In genomic region chr3:15361494-15362214, GRCh38 we compare ENCODE assay signal across 8 cellular contexts. TPM values are rescaled to one million over a fixed set of nuclear protein-coding genes. Genes with fewer than 3 reads are reported as not detected.
A peak's percentile ranks its signal among the peaks of the same experiment; 100 is the strongest.
DNase-seq lines count a peak whose midpoint lies in the region; ATAC-seq and TF ChIP-seq lines count a peak whose summit lies in the region.

No MANE protein-coding gene starts in this region.

- POLR2A ChIA-PET in RWPE1 (lab: Yijun Ruan, JAX; ENCODE audit: low non-redundant PET) = no interaction called here

- H3K36me3 Mint-ChIP-seq in IgD-negative memory B cell = no peaks in the 10 kb centered on the region

- H3K27me3 ChIP-seq in aorta (ENCODE audit: control insufficient read depth in 1 of 2, insufficient read depth in 2 of 2, low read length in 1 of 2) = no peaks in the 10 kb centered on the region

- no peaks in the 10 kb centered on the region for H3K9me3 Mint-ChIP-seq in IgD-negative memory B cell

- TF ChIP-seq CTCF in GM12864 (IDR thresholded peaks at IDR 0.05; ENCODE audit: low read depth, low read length, missing control alignments) (no peak), RWPE1 (conservative IDR thresholded peaks at IDR 0.05; ENCODE audit: low read depth) (no peak)

- 67 to 75% methylated on average over 11 of the region's 11 CpGs for WGBS in aorta, 2 donors

- peaks cover 36 to 38% (median 37%) of the 10 kb centered on the region in 3 donors for H3K4me1 Mint-ChIP-seq in IgD-negative memory B cell

- CTCF ChIA-PET in RWPE1 (lab: Yijun Ruan, JAX) = interaction anchor here (0.6 to 0.7 kb wide), 3 partner anchors 27 to 156 kb away, joined by 4 to 11 read pairs (median 5); partner anchors contain the start of gene CAPN7

- peak; percentile 75 for ATAC-seq in GM21529 (IDR thresholded peaks at IDR 0.05; ENCODE audit: unreplicated experiment)
- peak; percentile 31 for ATAC-seq in aorta (ENCODE audit: low FRiP score)

- no peaks in the 10 kb centered on the region for H3K27me3 Mint-ChIP-seq in IgD-negative memory B cell

- no peaks in the 10 kb centered on the region for H3K9me3 ChIP-seq in aorta (ENCODE audit: control insufficient read depth, low read length)

- DNase-seq in GM12864 (ENCODE audit: low read depth) (peak; percentile 97), medulla oblongata (ENCODE audit: extremely low spot score) (peak; percentile 12), aorta (no peak), RWPE1 (ENCODE audit: low spot score) (no peak), activated gamma-delta T cell (lab: John Stamatoyannopoulos, UW) (no peak)
- peak; percentile 76 for DNase-seq in activated CD8-positive, alpha-beta memory T cell treated with anti-CD3 and anti-CD28 coated beads, Interleukin-2, amount 50 U/mL, for 48 hours

- peak overlapping the region; percentile 1 for H3K4me3 ChIP-seq in GM12864 (ENCODE audit: low read depth, low read length)
- H3K4me3 ChIP-seq in aorta (ENCODE audit: low read length in 2 of 2) = no peak overlapping the region

- peaks cover 0 to 9% of the 10 kb centered on the region in 2 donors for H3K4me1 ChIP-seq in aorta (ENCODE audit: control insufficient read depth in 1 of 2, insufficient read depth in 2 of 2, low read length in 2 of 2)

- no peaks in the 10 kb centered on the region for H3K36me3 ChIP-seq in aorta (ENCODE audit: control insufficient read depth in 1 of 2, insufficient read depth in 2 of 2, low read length in 1 of 2)

- H3K27ac ChIP-seq in aorta (ENCODE audit: low read depth in 1 of 2, low read length in 2 of 2) (no peak overlapping the region), RWPE1 (no peak overlapping the region)

- H3K4me3 Mint-ChIP-seq in IgD-negative memory B cell = peak overlapping the region; percentile 12 to 90 (median 77)

- intact Hi-C loops in aorta (cut with DNase I) = loop anchor here in 1 of 2 donors (5.0 kb wide), 1 partner anchor 39 kb away; no protein-coding TSS in a partner anchor

- peak overlapping the region; percentile 93 to 98 (median 94) for H3K27ac Mint-ChIP-seq in IgD-negative memory B cell

RNA-seq across cellular contexts. Expression of gene SH3BP5, which starts 29.3 kb away (rescaled TPM):
- polyA plus RNA-seq in IgD-negative memory B cell = 117 TPM
- 10 to 100 TPM; 79.9 to 93.1 TPM for total RNA-seq in aorta
- polyA plus RNA-seq in aorta = 10 to 100 TPM; 26.5 to 62.6 TPM

Comparison
In these comparisons a context has a peak if more than half of its experiments do, and no peak if none do; other contexts are left out.
1. DNase-seq: peak in GM12864 (single experiment), activated CD8-positive, alpha-beta memory T cell treated with anti-CD3 and anti-CD28 coated beads, Interleukin-2, amount 50 U/mL, for 48 hours (single experiment) and medulla oblongata (single experiment); none in aorta (0 of 2), RWPE1 (single experiment) and activated gamma-delta T cell (single experiment).